Comparison of ENCODE assay signal across 10 cellular contexts in the genomic region with DNA sequence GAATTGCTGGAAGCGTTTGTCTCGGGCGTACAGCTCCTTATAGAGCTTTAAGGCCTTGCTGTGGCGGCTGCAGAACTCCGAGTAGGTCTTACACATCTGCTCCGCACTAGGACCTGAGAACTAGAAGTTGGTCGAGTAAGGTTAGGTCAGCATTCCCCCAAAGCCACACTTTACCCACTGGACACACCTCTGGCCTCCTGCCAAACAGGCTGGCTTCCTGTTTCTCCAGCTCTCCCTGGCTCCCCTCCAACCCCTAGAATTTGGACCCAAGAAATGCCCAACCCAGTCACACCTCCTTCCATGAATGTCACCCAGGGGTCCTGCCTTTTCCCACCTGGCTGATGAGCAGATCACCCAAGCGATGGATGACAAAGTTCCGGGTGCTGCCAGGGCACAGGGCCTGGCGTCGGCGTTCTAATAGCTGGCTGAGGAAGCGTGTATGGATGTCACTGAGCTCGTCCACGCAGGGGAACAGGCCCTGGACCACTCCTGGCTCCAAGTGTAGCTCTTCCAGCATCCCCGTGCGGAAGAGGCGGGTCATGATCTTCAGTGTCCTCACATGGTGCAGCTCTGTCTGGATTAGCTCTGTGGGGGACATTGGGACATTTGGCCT. TPM values are rescaled to one million over a fixed set of nuclear protein-coding genes. Genes with fewer than 3 reads are reported as not detected.
DNase-seq lines count a peak whose midpoint lies in the region; TF ChIP-seq lines count a peak whose summit lies in the region.
"Had no signal": no experiment of that assay in that cellular context is flagged by ENCODE, and none has a peak within 500 bp of the region (broad histone marks: within the 10 kb centered on the region; RNA-seq: fewer than 3 reads in every experiment).

No MANE protein-coding gene starts in this region.

- peaks cover 95% of the 10 kb centered on the region for H3K36me3 Mint-ChIP-seq in MCF 10A (ENCODE audit: insufficient read depth, unreplicated experiment)
- peaks cover 8 to 43% (median 13%) of the 10 kb centered on the region in 3 donors for H3K36me3 Mint-ChIP-seq in immature natural killer cell
- H3K36me3 Mint-ChIP-seq in activated CD4-positive, alpha-beta T cell treated with anti-CD3 and anti-CD28 coated beads, Interleukin-2, amount 10 ng/mL, durations not matched to agents 24 days and 14 days (ENCODE audit: low read depth), result peaks cover 76% of the 10 kb centered on the region

- no peak for DNase-seq in Karpas-422
- DNase-seq in MCF 10A (ENCODE audit: unreplicated experiment), result peak; percentile 92
- no peak for DNase-seq in immature natural killer cell
- no peak for DNase-seq in DMS 273 (lab: John Stamatoyannopoulos, UW; ENCODE audit: unreplicated experiment)
- DNase-seq in NCI-H2171 treated with DMSO at 0.1 percent for 48 hours (lab: John Stamatoyannopoulos, UW), result no peak
- DNase-seq in SW480 (ENCODE audit: low spot score), result no peak
- no peak for DNase-seq in activated CD4-positive, alpha-beta T cell treated with anti-CD3 and anti-CD28 coated beads, Interleukin-2, amount 10 ng/mL, durations not matched to agents 24 days and 14 days
- DNase-seq: NCI-H774 had no signal

- H3K4me3 Mint-ChIP-seq in MCF 10A (ENCODE audit: unreplicated experiment), result no peak overlapping the region
- no peak overlapping the region for H3K4me3 Mint-ChIP-seq in immature natural killer cell
- H3K4me3 Mint-ChIP-seq in activated CD4-positive, alpha-beta T cell treated with anti-CD3 and anti-CD28 coated beads, Interleukin-2, amount 10 ng/mL, durations not matched to agents 24 days and 14 days, result no peak overlapping the region

- intact Hi-C loops in MCF 10A (cut with micrococcal nuclease), result loop anchor here (1.0 to 2.0 kb wide), 4 partner anchors 12 to 27 kb away; no protein-coding TSS in a partner anchor
- intact Hi-C loops in activated CD4-positive, alpha-beta T cell treated with anti-CD3 and anti-CD28 coated beads, Interleukin-2, amount 10 ng/mL, durations not matched to agents 24 days and 14 days (cut with micrococcal nuclease), result no loop called here

- H3K27ac ChIP-seq in Karpas-422 (ENCODE audit: low read length), result no peak overlapping the region
- peak overlapping the region; percentile 69 for H3K27ac ChIP-seq in subcutaneous abdominal adipose tissue (ENCODE audit: low read depth, low read length)

- H3K4me2 ChIP-seq in Karpas-422 (ENCODE audit: low read depth, low read length, poor library complexity, severe bottlenecking), result peak overlapping the region; percentile 44

- peaks cover 14% of the 10 kb centered on the region; the same call in 1 of the 2 replicates for H4K20me1 ChIP-seq in Karpas-422 (ENCODE audit: insufficient read depth, low read depth, low read length)

- H3K4me3 ChIP-seq in Karpas-422 (ENCODE audit: low read length) (no peak overlapping the region), subcutaneous abdominal adipose tissue (ENCODE audit: low read depth in 1 of 5, low read length in 5 of 5) (no peak overlapping the region)

- H3K79me2 ChIP-seq in Karpas-422 (ENCODE audit: low read length), result peaks cover 30% of the 10 kb centered on the region

- no peaks in the 10 kb centered on the region for H3K27me3 Mint-ChIP-seq in MCF 10A (ENCODE audit: insufficient read depth, unreplicated experiment)
- H3K27me3 Mint-ChIP-seq in immature natural killer cell (ENCODE audit: low read depth in 3 of 3), result peaks cover 1 to 2% (median 1%) of the 10 kb centered on the region in 3 donors
- H3K27me3 Mint-ChIP-seq in activated CD4-positive, alpha-beta T cell treated with anti-CD3 and anti-CD28 coated beads, Interleukin-2, amount 10 ng/mL, durations not matched to agents 24 days and 14 days, result no peaks in the 10 kb centered on the region

- H3K9me3 Mint-ChIP-seq in MCF 10A (ENCODE audit: unreplicated experiment) (no peaks in the 10 kb centered on the region), immature natural killer cell (no peaks in the 10 kb centered on the region)
- H3K9me3 Mint-ChIP-seq in activated CD4-positive, alpha-beta T cell treated with anti-CD3 and anti-CD28 coated beads, Interleukin-2, amount 10 ng/mL, durations not matched to agents 24 days and 14 days, result no peaks in the 10 kb centered on the region

- TF ChIP-seq CTCF in MCF 10A (IDR thresholded peaks at IDR 0.05; ENCODE audit: unreplicated experiment), result no peak

- H3K9me3 ChIP-seq in Karpas-422 (ENCODE audit: low read length), result no peaks in the 10 kb centered on the region
- H3K9me3 ChIP-seq in subcutaneous abdominal adipose tissue (ENCODE audit: control insufficient read depth in 5 of 5, low read length in 5 of 5), result no peaks in the 10 kb centered on the region

- no peak overlapping the region for H2AFZ ChIP-seq in Karpas-422 (ENCODE audit: low read length)

- CTCF ChIA-PET in MCF 10A (lab: Yijun Ruan, JAX), result interaction anchor here (0.7 to 5.6 kb wide), 16 partner anchors 10 to 167 kb away, joined by 3 to 73 read pairs (median 6); a partner anchor contains a TSS

- no peaks in the 10 kb centered on the region for H3K9me2 ChIP-seq in Karpas-422 (replicated peaks; ENCODE audit: insufficient read depth, low read length)

- H3K36me3 ChIP-seq in Karpas-422 (ENCODE audit: insufficient read depth, low read length), result peaks cover 35% of the 10 kb centered on the region
- H3K36me3 ChIP-seq in subcutaneous abdominal adipose tissue (ENCODE audit: control insufficient read depth in 5 of 5, insufficient read depth in 5 of 5, low read length in 5 of 5), result peaks cover 8 to 90% (median 86%) of the 10 kb centered on the region in 5 donors

- peaks cover 41% of the 10 kb centered on the region for H3K4me1 Mint-ChIP-seq in MCF 10A (ENCODE audit: insufficient read depth, unreplicated experiment)
- peaks cover 49 to 50% of the 10 kb centered on the region in 2 donors for H3K4me1 Mint-ChIP-seq in immature natural killer cell
- H3K4me1 Mint-ChIP-seq in activated CD4-positive, alpha-beta T cell treated with anti-CD3 and anti-CD28 coated beads, Interleukin-2, amount 10 ng/mL, durations not matched to agents 24 days and 14 days, result peaks cover 27% of the 10 kb centered on the region

- no peak overlapping the region for H3K9ac ChIP-seq in Karpas-422 (ENCODE audit: low read length)
- no peak overlapping the region for H3K9ac ChIP-seq in subcutaneous abdominal adipose tissue (ENCODE audit: low read length in 5 of 5)

- POLR2A ChIA-PET in MCF 10A (lab: Yijun Ruan, JAX), result interaction anchor here (0.6 to 11.4 kb wide), 12 partner anchors 8 to 42 kb away, joined by 3 to 259 read pairs (median 6); a partner anchor contains a TSS

- H3K27me3 ChIP-seq in Karpas-422 (ENCODE audit: low read length), result no peaks in the 10 kb centered on the region
- no peaks in the 10 kb centered on the region for H3K27me3 ChIP-seq in subcutaneous abdominal adipose tissue (ENCODE audit: control insufficient read depth in 5 of 5, insufficient read depth in 4 of 5, low read length in 5 of 5)

- BruUV-seq in MCF 10A (replicated peaks; lab: Mats Ljungman, UMichigan), result no TSS peak

- H3K4me1 ChIP-seq in Karpas-422 (ENCODE audit: low read length), result peaks cover 54% of the 10 kb centered on the region
- H3K4me1 ChIP-seq in subcutaneous abdominal adipose tissue (ENCODE audit: control insufficient read depth in 5 of 5, insufficient read depth in 5 of 5, low read length in 5 of 5), result peaks cover 13 to 49% (median 34%) of the 10 kb centered on the region in 5 donors

- H3K27ac Mint-ChIP-seq in MCF 10A (ENCODE audit: low read depth, unreplicated experiment) (peak overlapping the region; percentile 98), immature natural killer cell (peak overlapping the region; percentile 45 to 89 (median 68))
- no peak overlapping the region for H3K27ac Mint-ChIP-seq in activated CD4-positive, alpha-beta T cell treated with anti-CD3 and anti-CD28 coated beads, Interleukin-2, amount 10 ng/mL, durations not matched to agents 24 days and 14 days

RNA-seq across cellular contexts. Expression of a gene that starts 15.6 kb away (rescaled TPM):
- total RNA-seq in Karpas-422 (2014; rRNA removed; shearing (Covaris generic); ENCODE audit: low replicate concordance), result 85.1 and 207 TPM in 2 replicates
- 498 and 555 TPM in 2 replicates for total RNA-seq in MCF 10A (2022)
- polyA plus RNA-seq in immature natural killer cell, result 10 to 100 TPM in 2 of 3 donors, 1 to 10 TPM in 1; 7.2 to 33.5 (median 11.7) TPM
- total RNA-seq in activated CD4-positive, alpha-beta T cell treated with anti-CD3 and anti-CD28 coated beads, Interleukin-2, amount 10 ng/mL, durations not matched to agents 24 days and 14 days, result 189 and 198 TPM in 2 replicates

RNA-seq across cellular contexts. Expression of a gene that starts 21.3 kb away (rescaled TPM):
- not detected in 2 replicates for total RNA-seq in Karpas-422 (2014; rRNA removed; shearing (Covaris generic); ENCODE audit: low replicate concordance)
- total RNA-seq in MCF 10A (2022), result not detected in 2 replicates
- under 1 TPM in 1 of 3 donors, not detected in 2; 0.78 TPM for polyA plus RNA-seq in immature natural killer cell
- not detected in 2 replicates for total RNA-seq in activated CD4-positive, alpha-beta T cell treated with anti-CD3 and anti-CD28 coated beads, Interleukin-2, amount 10 ng/mL, durations not matched to agents 24 days and 14 days
- total RNA-seq: cerebellum had no signal

RNA-seq across cellular contexts. Expression of a gene that starts 28.5 kb away (rescaled TPM):
- 42.7 and 63.2 TPM in 2 replicates for total RNA-seq in Karpas-422 (2014; rRNA removed; shearing (Covaris generic); ENCODE audit: low replicate concordance)
- 90.9 and 104 TPM in 2 replicates for total RNA-seq in MCF 10A (2022)
- polyA plus RNA-seq in immature natural killer cell, result 1 to 10 TPM; 1.0 to 7.0 (median 4.1) TPM
- 82.9 and 92.2 TPM in 2 replicates for total RNA-seq in activated CD4-positive, alpha-beta T cell treated with anti-CD3 and anti-CD28 coated beads, Interleukin-2, amount 10 ng/mL, durations not matched to agents 24 days and 14 days

RNA-seq across cellular contexts. Expression of a gene that starts 51.6 kb away (rescaled TPM):
- 12.2 and 12.8 TPM in 2 replicates for total RNA-seq in Karpas-422 (2014; rRNA removed; shearing (Covaris generic); ENCODE audit: low replicate concordance)
- 36.2 and 43.1 TPM in 2 replicates for total RNA-seq in MCF 10A (2022)
- polyA plus RNA-seq in immature natural killer cell, result 10 to 100 TPM; 27.1 to 33.5 (median 29.0) TPM
- 17.9 and 21.7 TPM in 2 replicates for total RNA-seq in activated CD4-positive, alpha-beta T cell treated with anti-CD3 and anti-CD28 coated beads, Interleukin-2, amount 10 ng/mL, durations not matched to agents 24 days and 14 days

RNA-seq across cellular contexts. Expression of a gene that starts 58.0 kb away (rescaled TPM):
- total RNA-seq in Karpas-422 (2014; rRNA removed; shearing (Covaris generic); ENCODE audit: low replicate concordance), result 145 and 205 TPM in 2 replicates
- total RNA-seq in MCF 10A (2022), result 477 and 589 TPM in 2 replicates
- 100 to 1,000 TPM; 469 to 608 (median 563) TPM for polyA plus RNA-seq in immature natural killer cell
- 175 and 176 TPM in 2 replicates for total RNA-seq in activated CD4-positive, alpha-beta T cell treated with anti-CD3 and anti-CD28 coated beads, Interleukin-2, amount 10 ng/mL, durations not matched to agents 24 days and 14 days
